In the genomic region with DNA sequence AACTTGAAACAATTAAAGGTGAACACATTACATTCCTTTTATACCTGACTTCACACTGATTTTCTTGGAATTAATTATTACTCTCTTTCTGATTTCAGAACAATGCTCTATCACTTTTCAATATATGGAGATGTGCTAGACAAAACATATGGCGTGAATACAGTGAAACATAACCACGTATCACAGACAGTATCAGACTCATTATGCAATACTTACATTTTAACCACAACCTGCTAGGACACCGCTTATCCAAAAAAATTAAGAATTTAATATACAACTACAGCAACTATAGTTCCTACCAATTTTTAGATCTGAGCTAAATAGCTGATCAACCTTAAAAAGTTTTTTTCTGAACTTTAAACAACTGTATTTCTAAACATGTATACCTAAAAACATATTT, we compare ENCODE assay signal across 28 cellular contexts.
"Had no signal": no experiment of that assay in that cellular context is flagged by ENCODE, and none has a peak within 500 bp of the region (broad histone marks: within the 10 kb centered on the region; RNA-seq: fewer than 3 reads in every experiment).

No MANE protein-coding gene starts in this region.

- DNase-seq: effector CD8-positive, alpha-beta T cell; endodermal cell; foreskin keratinocyte; heart left ventricle; left cardiac atrium; left lung; mesenchymal stem cell; midbrain; naive thymus-derived CD4-positive, alpha-beta T cell; stimulated activated CD4-positive, alpha-beta T cell treated with anti-CD3 and anti-CD28 coated beads, Interleukin-12 subunit alpha, Interleukin-12 subunit beta, amount 100 ng/mL, for 4 hours; stimulated activated CD4-positive, alpha-beta T cell treated with anti-CD3 and anti-CD28 coated beads, Interleukin-1b, Interleukin-23, amount 100 ng/mL, for 48 hours; stimulated activated CD4-positive, alpha-beta T cell treated with anti-CD3 and anti-CD28 coated beads, Interleukin-4, amount 100 ng/mL, for 1 hour; stimulated activated CD8-positive, alpha-beta memory T cell treated with anti-CD3 and anti-CD28 coated beads, Interleukin-4, amount 100 ng/mL, for 48 hours; stimulated activated naive CD4-positive, alpha-beta T cell; stimulated activated naive CD8-positive, alpha-beta T cell treated with anti-CD3 and anti-CD28 coated beads, Interleukin-15, amount 100 ng/mL, for 72 hours; trophoblast cell had no signal

- H3K4me3 ChIP-seq: esophagus muscularis mucosa, gastroesophageal sphincter, heart left ventricle, hepatocyte, left lung, neural progenitor cell, smooth muscle cell, suprapubic skin had no signal

- H3K27me3 ChIP-seq: esophagus muscularis mucosa, foreskin keratinocyte, gastroesophageal sphincter, heart left ventricle, hepatocyte, left lung, neural progenitor cell, suprapubic skin had no signal

- H3K4me1 Mint-ChIP-seq: endodermal cell, nephron, neural progenitor cell had no signal

- H3K27me3 Mint-ChIP-seq: naive thymus-derived CD4-positive, alpha-beta T cell; progenitor cell of endocrine pancreas; stimulated activated naive CD8-positive, alpha-beta T cell treated with anti-CD3 and anti-CD28 coated beads, Interleukin-15, amount 100 ng/mL, for 72 hours had no signal

- H2AFZ ChIP-seq: hepatocyte, neural progenitor cell, parathyroid adenoma had no signal

- H3K9me3 Mint-ChIP-seq: endodermal cell; naive thymus-derived CD4-positive, alpha-beta T cell; nephron; neural progenitor cell; stimulated activated naive CD8-positive, alpha-beta T cell treated with anti-CD3 and anti-CD28 coated beads, Interleukin-15, amount 100 ng/mL, for 72 hours had no signal

- FAIRE-seq: colon, endothelial cell of umbilical vein had no signal

- H3K9ac ChIP-seq: neural progenitor cell, parathyroid adenoma had no signal

- H3K4me3 Mint-ChIP-seq: endodermal cell; naive thymus-derived CD4-positive, alpha-beta T cell; nephron; neural progenitor cell; stimulated activated naive CD8-positive, alpha-beta T cell treated with anti-CD3 and anti-CD28 coated beads, Interleukin-15, amount 100 ng/mL, for 72 hours had no signal

- H3K4me2 ChIP-seq: hepatocyte, neural progenitor cell, smooth muscle cell had no signal

- H3K9me3 ChIP-seq: esophagus muscularis mucosa, gastroesophageal sphincter, heart left ventricle, left lung, suprapubic skin had no signal

- H3K4me1 ChIP-seq: esophagus muscularis mucosa, foreskin keratinocyte, gastroesophageal sphincter, heart left ventricle, left lung, neural progenitor cell, parathyroid adenoma, suprapubic skin had no signal

- H3K27ac ChIP-seq: esophagus muscularis mucosa, foreskin keratinocyte, gastroesophageal sphincter, heart left ventricle, hepatocyte, left lung, neural progenitor cell, parathyroid adenoma, suprapubic skin had no signal

- ATAC-seq: foreskin keratinocyte; gastroesophageal sphincter; heart left ventricle; left cardiac atrium; left lung; naive thymus-derived CD4-positive, alpha-beta T cell; sciatic nerve; stimulated activated naive CD8-positive, alpha-beta T cell treated with anti-CD3 and anti-CD28 coated beads, Interleukin-15, amount 100 ng/mL, for 72 hours had no signal

- H3K27ac Mint-ChIP-seq: endodermal cell; nephron; neural progenitor cell; progenitor cell of endocrine pancreas; stimulated activated naive CD8-positive, alpha-beta T cell treated with anti-CD3 and anti-CD28 coated beads, Interleukin-15, amount 100 ng/mL, for 72 hours had no signal
